ENCODE assay signal across 22 cellular contexts in genomic region chr4:168843635-168844034, GRCh38.
DNase-seq lines count a peak whose midpoint lies in the region; ATAC-seq and TF ChIP-seq lines count a peak whose summit lies in the region.
"Had no signal": no experiment of that assay in that cellular context is flagged by ENCODE, and none has a peak within 500 bp of the region (broad histone marks: within the 10 kb centered on the region; RNA-seq: fewer than 3 reads in every experiment).

No MANE protein-coding gene starts in this region.

- H3K4me1 ChIP-seq in adrenal gland (replicated peaks in 1 of 2) = peaks cover 26 to 53% of the 10 kb centered on the region in 2 donors
- H3K4me1 ChIP-seq in esophagus (ENCODE audit: control insufficient read depth in 2 of 2, insufficient read depth in 2 of 2, low read length in 1 of 2) = peaks cover 2 to 4% of the 10 kb centered on the region in 2 donors
- peaks cover 4 to 11% of the 10 kb centered on the region in 2 experiments for H3K4me1 ChIP-seq in trophoblast cell (ENCODE audit: control insufficient read depth in 1 of 2, insufficient read depth in 2 of 2, low read length in 2 of 2)
- H3K4me1 ChIP-seq in tibial nerve = peaks cover 0 to 85% (median 14%) of the 10 kb centered on the region in 4 donors

- no peak overlapping the region for H2BK5ac ChIP-seq in trophoblast cell (ENCODE audit: low read depth, low read length, poor library complexity)

- no peak overlapping the region for H3K9ac ChIP-seq in trophoblast cell (ENCODE audit: low read length)
- H3K9ac ChIP-seq: SK-N-SH had no signal

- ATAC-seq in HG02763 (IDR thresholded peaks at IDR 0.05; ENCODE audit: unreplicated experiment) = no peak
- ATAC-seq: activated CD8-positive, alpha-beta T cell treated with anti-CD3 and anti-CD28 coated beads, Interleukin-2, amount 10 ng/mL, durations not matched to agents 7 days and 5 days; activated T-cell treated with anti-CD3 and anti-CD28 coated beads, Interleukin-2, amount 50 U/mL, for 4 hours; PC-3 had no signal

- no peak overlapping the region for H3K27ac Mint-ChIP-seq in activated naive CD4-positive, alpha-beta T cell treated with anti-CD3 and anti-CD28 coated beads, Interleukin-2, amount 10 ng/mL, durations not matched to agents 7 days and 5 days
- H3K27ac Mint-ChIP-seq: activated CD8-positive, alpha-beta T cell treated with anti-CD3 and anti-CD28 coated beads, Interleukin-2, amount 10 ng/mL, durations not matched to agents 7 days and 5 days; activated naive CD4-positive, alpha-beta T cell treated with anti-CD3 and anti-CD28 coated beads, Interleukin-2, amount 50 U/mL, for 24 hours; CD4-positive, CD25-positive, alpha-beta regulatory T cell; IgD-negative memory B cell; T-helper 2 cell treated with Interferon-gamma antibody and Interleukin-4, amounts not matched to agents 5 μg/mL and 100 μg/mL, for 36 hours had no signal

- CTCF ChIA-PET in activated naive CD4-positive, alpha-beta T cell treated with anti-CD3 and anti-CD28 coated beads, Interleukin-2, amount 10 ng/mL, durations not matched to agents 7 days and 5 days (lab: Charles Lee) = no interaction called here

- peaks cover 5% of the 10 kb centered on the region for H3K4me1 Mint-ChIP-seq in activated naive CD4-positive, alpha-beta T cell treated with anti-CD3 and anti-CD28 coated beads, Interleukin-2, amount 10 ng/mL, durations not matched to agents 7 days and 5 days
- H3K4me1 Mint-ChIP-seq: activated naive CD4-positive, alpha-beta T cell treated with anti-CD3 and anti-CD28 coated beads, Interleukin-2, amount 50 U/mL, for 24 hours; CD4-positive, CD25-positive, alpha-beta regulatory T cell; IgD-negative memory B cell had no signal

- H3K36me3 ChIP-seq in adrenal gland (replicated peaks in 1 of 2) = no peaks in the 10 kb centered on the region
- H3K36me3 ChIP-seq in esophagus (ENCODE audit: control insufficient read depth in 2 of 2, insufficient read depth in 2 of 2, low read length in 1 of 2) = peaks cover 0 to 3% of the 10 kb centered on the region in 2 donors
- peaks cover 7 to 16% of the 10 kb centered on the region in 2 experiments for H3K36me3 ChIP-seq in trophoblast cell (ENCODE audit: control insufficient read depth in 1 of 2, insufficient read depth in 2 of 2, low read length in 2 of 2)
- no peaks in the 10 kb centered on the region for H3K36me3 ChIP-seq in tibial nerve
- H3K36me3 ChIP-seq: right lobe of liver had no signal

- peak overlapping the region in 3 of 5 donors; percentile 30 to 82 (median 48) for H3K27ac ChIP-seq in adrenal gland
- H3K27ac ChIP-seq in esophagus (ENCODE audit: low read depth in 2 of 2, low read length in 1 of 2) = peak overlapping the region; percentile 40 to 61
- no peak overlapping the region for H3K27ac ChIP-seq in trophoblast cell (ENCODE audit: low read depth, low read length)
- H3K27ac ChIP-seq in tibial nerve = peak overlapping the region in 3 of 4 donors; percentile 58 to 81 (median 72)
- H3K27ac ChIP-seq: HL-60 had no signal

- H3K36me3 Mint-ChIP-seq in activated naive CD4-positive, alpha-beta T cell treated with anti-CD3 and anti-CD28 coated beads, Interleukin-2, amount 10 ng/mL, durations not matched to agents 7 days and 5 days = no peaks in the 10 kb centered on the region
- H3K36me3 Mint-ChIP-seq: activated naive CD4-positive, alpha-beta T cell treated with anti-CD3 and anti-CD28 coated beads, Interleukin-2, amount 50 U/mL, for 24 hours; CD4-positive, CD25-positive, alpha-beta regulatory T cell; IgD-negative memory B cell had no signal

- no peak overlapping the region for H3K14ac ChIP-seq in trophoblast cell (ENCODE audit: low read length)

- H2BK120ac ChIP-seq in trophoblast cell (ENCODE audit: insufficient read depth, low read length, poor library complexity) = no peak overlapping the region

- no peak overlapping the region for H2AK5ac ChIP-seq in trophoblast cell (ENCODE audit: low read length)

- intact Hi-C loops in adrenal gland (cut with DNase I) = no loop called here

- H3K27me3 Mint-ChIP-seq in activated naive CD4-positive, alpha-beta T cell treated with anti-CD3 and anti-CD28 coated beads, Interleukin-2, amount 10 ng/mL, durations not matched to agents 7 days and 5 days = peaks cover 15% of the 10 kb centered on the region

- H2AFZ ChIP-seq in trophoblast cell (ENCODE audit: insufficient read depth, low read length, poor library complexity) = no peak overlapping the region

- 89 to 97% (median 93%) methylated on average over 7 of the region's 7 CpGs for WGBS in adrenal gland, 4 donors
- 40 to 62% methylated on average over 7 of the region's 7 CpGs for WGBS in esophagus, 2 donors
- no CpG with 5 or more reads among the region's 7 CpGs for WGBS in trophoblast cell (ENCODE audit: extremely low coverage, insufficient coverage, insufficient read length)
- 89 to 90% methylated on average over 7 of the region's 7 CpGs for WGBS in tibial nerve, 2 donors

- TF ChIP-seq CTCF in adrenal gland (IDR thresholded peaks at IDR 0.05) (no peak), tibial nerve (IDR thresholded peaks at IDR 0.05) (no peak)

- DNase-seq in adrenal gland = no peak
- DNase-seq in trophoblast cell = no peak
- DNase-seq in tibial nerve (ENCODE audit: low spot score in 2 of 2) = no peak
- DNase-seq in stimulated activated CD4-positive, alpha-beta T cell treated with anti-CD3 and anti-CD28 coated beads, Interleukin-1b, Interleukin-23, amount 100 ng/mL, for 48 hours = no peak
- no peak for DNase-seq in mesenteric fat pad (ENCODE audit: low spot score)
- no peak for DNase-seq in activated naive CD4-positive, alpha-beta T cell treated with anti-CD3 and anti-CD28 coated beads, Interleukin-2, amount 10 ng/mL, durations not matched to agents 7 days and 5 days
- DNase-seq: activated CD8-positive, alpha-beta T cell treated with anti-CD3 and anti-CD28 coated beads, Interleukin-2, amount 10 ng/mL, durations not matched to agents 7 days and 5 days; activated T-cell treated with anti-CD3 and anti-CD28 coated beads, Interleukin-2, amount 50 U/mL, for 4 hours; CD4-positive, CD25-positive, alpha-beta regulatory T cell; NCI-H187 treated with DMSO at 0.1 percent for 48 hours; NCI-H345; nucleus accumbens; PC-3; right lobe of liver; SK-N-SH; stimulated activated naive CD4-positive, alpha-beta T cell had no signal

- H3K9me3 ChIP-seq in adrenal gland (replicated peaks in 1 of 3) (no peaks in the 10 kb centered on the region), esophagus (ENCODE audit: control insufficient read depth in 2 of 2, insufficient read depth in 1 of 2, low read depth in 1 of 2, low read length in 1 of 2) (no peaks in the 10 kb centered on the region), trophoblast cell (ENCODE audit: insufficient read depth, low read depth, low read length) (no peaks in the 10 kb centered on the region), tibial nerve (no peaks in the 10 kb centered on the region)
- H3K9me3 ChIP-seq: right lobe of liver, SK-N-SH had no signal

- H2BK12ac ChIP-seq in trophoblast cell (ENCODE audit: low read length) = no peak overlapping the region

- H3K4me2 ChIP-seq in trophoblast cell (ENCODE audit: low read length) = no peak overlapping the region
- H3K4me2 ChIP-seq: SK-N-SH had no signal

- no peak overlapping the region for H3K4me3 ChIP-seq in adrenal gland
- no peak overlapping the region for H3K4me3 ChIP-seq in esophagus (ENCODE audit: low read depth in 1 of 2, low read length in 2 of 2)
- H3K4me3 ChIP-seq in trophoblast cell (ENCODE audit: low read depth, low read length) = no peak overlapping the region
- no peak overlapping the region for H3K4me3 ChIP-seq in tibial nerve
- H3K4me3 ChIP-seq: right lobe of liver had no signal

- no peaks in the 10 kb centered on the region for H3K79me1 ChIP-seq in trophoblast cell (ENCODE audit: low read length)

- no peaks in the 10 kb centered on the region for H3K27me3 ChIP-seq in adrenal gland
- no peaks in the 10 kb centered on the region for H3K27me3 ChIP-seq in esophagus (ENCODE audit: control insufficient read depth in 1 of 2, insufficient read depth in 2 of 2, low read length in 2 of 2)
- no peaks in the 10 kb centered on the region for H3K27me3 ChIP-seq in trophoblast cell (ENCODE audit: insufficient read depth, low read length)
- H3K27me3 ChIP-seq in tibial nerve = no peaks in the 10 kb centered on the region
- H3K27me3 ChIP-seq: right lobe of liver had no signal

- peaks cover 5% of the 10 kb centered on the region for H3K79me2 ChIP-seq in trophoblast cell (ENCODE audit: control insufficient read depth, insufficient read depth, low read length, poor library complexity)

- no peak overlapping the region for H3K18ac ChIP-seq in trophoblast cell (ENCODE audit: low read length)

- H3K4ac ChIP-seq in trophoblast cell (ENCODE audit: low read depth, low read length) = peak overlapping the region; percentile 47

- no peak overlapping the region for H4K12ac ChIP-seq in trophoblast cell (ENCODE audit: low read depth, low read length)

- H3K9me3 Mint-ChIP-seq in activated naive CD4-positive, alpha-beta T cell treated with anti-CD3 and anti-CD28 coated beads, Interleukin-2, amount 10 ng/mL, durations not matched to agents 7 days and 5 days = no peaks in the 10 kb centered on the region
- H3K9me3 Mint-ChIP-seq: activated naive CD4-positive, alpha-beta T cell treated with anti-CD3 and anti-CD28 coated beads, Interleukin-2, amount 50 U/mL, for 24 hours; activated T-cell treated with anti-CD3 and anti-CD28 coated beads, Interleukin-2, amount 50 U/mL, for 4 hours; T-helper 2 cell treated with Interferon-gamma antibody and Interleukin-4, amounts not matched to agents 5 μg/mL and 100 μg/mL, for 36 hours had no signal

- H3K4me3 Mint-ChIP-seq in activated naive CD4-positive, alpha-beta T cell treated with anti-CD3 and anti-CD28 coated beads, Interleukin-2, amount 10 ng/mL, durations not matched to agents 7 days and 5 days = no peak overlapping the region
- H3K4me3 Mint-ChIP-seq: activated CD8-positive, alpha-beta T cell treated with anti-CD3 and anti-CD28 coated beads, Interleukin-2, amount 10 ng/mL, durations not matched to agents 7 days and 5 days; activated naive CD4-positive, alpha-beta T cell treated with anti-CD3 and anti-CD28 coated beads, Interleukin-2, amount 50 U/mL, for 24 hours; activated T-cell treated with anti-CD3 and anti-CD28 coated beads, Interleukin-2, amount 50 U/mL, for 4 hours; CD4-positive, CD25-positive, alpha-beta regulatory T cell; IgD-negative memory B cell; T-helper 2 cell treated with Interferon-gamma antibody and Interleukin-4, amounts not matched to agents 5 μg/mL and 100 μg/mL, for 36 hours had no signal

- no peak for TF ChIP-seq EP300 in tibial nerve (IDR thresholded peaks at IDR 0.05)

- no peak for TF ChIP-seq POLR2A in adrenal gland (IDR thresholded peaks at IDR 0.05)
- no peak for TF ChIP-seq POLR2A in tibial nerve (IDR thresholded peaks at IDR 0.05)

- no peak overlapping the region for H4K91ac ChIP-seq in trophoblast cell (ENCODE audit: low read depth, low read length)

- H4K8ac ChIP-seq in trophoblast cell (ENCODE audit: low read depth, low read length) = no peak overlapping the region

- no peak overlapping the region for H3K23ac ChIP-seq in trophoblast cell (ENCODE audit: low read length)
